16 cellular contexts compared by ENCODE assay signal in genomic region chr11:118485273-118485672, GRCh38. TPM values are rescaled to one million over a fixed set of nuclear protein-coding genes. Genes with fewer than 3 reads are reported as not detected.
DNase-seq lines count a peak whose midpoint lies in the region; ATAC-seq and TF ChIP-seq lines count a peak whose summit lies in the region.
"Had no signal": no experiment of that assay in that cellular context is flagged by ENCODE, and none has a peak within 500 bp of the region (broad histone marks: within the 10 kb centered on the region; RNA-seq: fewer than 3 reads in every experiment).

No MANE protein-coding gene starts in this region.

- no peak overlapping the region for H3K4me2 ChIP-seq in OCI-LY3 (ENCODE audit: low read length)

- DNase-seq in AG04450 (ENCODE audit: low read depth, low spot score) = no peak
- DNase-seq in CD8-positive, alpha-beta T cell = no peak
- DNase-seq in fibroblast of mammary gland (ENCODE audit: low read depth) = no peak
- DNase-seq in activated CD8-positive, alpha-beta memory T cell treated with anti-CD3 and anti-CD28 coated beads, Interleukin-2, amount 50 U/mL, for 48 hours = no peak
- no peak for DNase-seq in testis
- no peak for DNase-seq in T-helper 2 cell treated with Interferon-gamma antibody and Interleukin-4, amounts not matched to agents 5 μg/mL and 100 μg/mL, for 36 hours (ENCODE audit: low spot score)
- no peak for DNase-seq in KG1 (lab: John Stamatoyannopoulos, UW)
- DNase-seq: activated CD4-positive, CD25-positive, alpha-beta regulatory T cell; adrenal gland; MV-4-11; NK-92 treated with Interleukin-12 subunit alpha and Interleukin-12 subunit beta, amount 100 ng/mL, for 24 hours; right lobe of liver; stimulated activated CD8-positive, alpha-beta memory T cell treated with anti-CD3 and anti-CD28 coated beads, Interleukin-4, amount 100 ng/mL, for 48 hours had no signal

- POLR2A ChIA-PET in AG04450 (lab: Yijun Ruan, JAX) = no interaction called here
- POLR2A ChIA-PET in CD8-positive, alpha-beta T cell (lab: Charles Lee) = no interaction called here

- no peak overlapping the region for H2AFZ ChIP-seq in OCI-LY3 (ENCODE audit: low read depth, low read length)

- no peak overlapping the region for H3K9ac ChIP-seq in OCI-LY3 (ENCODE audit: low read length)

- no peaks in the 10 kb centered on the region for H4K20me1 ChIP-seq in OCI-LY3 (ENCODE audit: insufficient read depth, low read length)

- H3K27ac ChIP-seq in AG04450 (ENCODE audit: low read depth, low read length) (no peak overlapping the region), OCI-LY3 (ENCODE audit: low read length) (no peak overlapping the region), testis (no peak overlapping the region)
- no peak overlapping the region for H3K27ac ChIP-seq in CD8-positive, alpha-beta T cell (ENCODE audit: low read depth, low read length)
- H3K27ac ChIP-seq: adrenal gland, right lobe of liver, tibial nerve had no signal

- no peak overlapping the region for H3K4me3 ChIP-seq in AG04450 (ENCODE audit: low read depth, low read length)
- H3K4me3 ChIP-seq in CD8-positive, alpha-beta T cell (ENCODE audit: low read depth, low read length) = no peak overlapping the region
- H3K4me3 ChIP-seq in OCI-LY3 (ENCODE audit: low read length) = no peak overlapping the region
- H3K4me3 ChIP-seq in fibroblast of mammary gland (ENCODE audit: control insufficient read depth, low read depth, low read length) = no peak overlapping the region
- no peak overlapping the region for H3K4me3 ChIP-seq in testis
- H3K4me3 ChIP-seq: adrenal gland, lung, right lobe of liver, tibial nerve had no signal

- H3K4me3 Mint-ChIP-seq in CD8-positive, alpha-beta T cell = no peak overlapping the region
- H3K4me3 Mint-ChIP-seq in T-helper 2 cell treated with Interferon-gamma antibody and Interleukin-4, amounts not matched to agents 5 μg/mL and 100 μg/mL, for 36 hours = no peak overlapping the region

- H3K9me3 Mint-ChIP-seq in CD8-positive, alpha-beta T cell = no peaks in the 10 kb centered on the region
- H3K9me3 Mint-ChIP-seq in T-helper 2 cell treated with Interferon-gamma antibody and Interleukin-4, amounts not matched to agents 5 μg/mL and 100 μg/mL, for 36 hours = no peaks in the 10 kb centered on the region

- TF ChIP-seq CTCF in AG04450 (IDR thresholded peaks at IDR 0.05; ENCODE audit: low read depth, low read length) (peak; percentile 19), OCI-LY3 (IDR thresholded peaks at IDR 0.05; ENCODE audit: low read depth, low read length) (0 out of 2 replicates have a peak, but pooled peaks have one; percentile 10), fibroblast of mammary gland (conservative IDR thresholded peaks at IDR 0.05; ENCODE audit: control insufficient read depth, insufficient read depth, low read depth, low read length) (peak; percentile 25), testis (IDR thresholded peaks at IDR 0.05) (peak in 1 of 3 experiments; percentile 18)
- TF ChIP-seq CTCF in CD8-positive, alpha-beta T cell (IDR thresholded peaks at IDR 0.05) = no peak

- CTCF ChIA-PET in AG04450 (lab: Charles Lee) = no interaction called here
- CTCF ChIA-PET in CD8-positive, alpha-beta T cell (lab: Charles Lee) = interaction anchor here (0.6 to 0.8 kb wide), 3 partner anchors 11 to 791 kb away, joined by 3 to 4 read pairs (median 3); no protein-coding TSS in a partner anchor

- H3K27me3 ChIP-seq in AG04450 (ENCODE audit: control insufficient read depth, insufficient read depth, low read length) (no peaks in the 10 kb centered on the region), OCI-LY3 (ENCODE audit: low read depth, low read length) (no peaks in the 10 kb centered on the region), testis (no peaks in the 10 kb centered on the region)
- no peaks in the 10 kb centered on the region for H3K27me3 ChIP-seq in CD8-positive, alpha-beta T cell (ENCODE audit: insufficient read depth, low read length)
- H3K27me3 ChIP-seq: adrenal gland, right lobe of liver, tibial nerve had no signal

- H3K27me3 Mint-ChIP-seq in CD8-positive, alpha-beta T cell (ENCODE audit: low read depth) = no peaks in the 10 kb centered on the region
- H3K27me3 Mint-ChIP-seq in T-helper 2 cell treated with Interferon-gamma antibody and Interleukin-4, amounts not matched to agents 5 μg/mL and 100 μg/mL, for 36 hours (ENCODE audit: low read depth) = no peaks in the 10 kb centered on the region

- no peaks in the 10 kb centered on the region for H3K79me2 ChIP-seq in OCI-LY3 (ENCODE audit: low read length)

- peaks cover 69% of the 10 kb centered on the region for H3K36me3 Mint-ChIP-seq in CD8-positive, alpha-beta T cell
- H3K36me3 Mint-ChIP-seq in T-helper 2 cell treated with Interferon-gamma antibody and Interleukin-4, amounts not matched to agents 5 μg/mL and 100 μg/mL, for 36 hours (ENCODE audit: low read depth) = peaks cover 55% of the 10 kb centered on the region

- H3K4me1 ChIP-seq in CD8-positive, alpha-beta T cell (ENCODE audit: insufficient read depth, low read length) = no peaks in the 10 kb centered on the region
- H3K4me1 ChIP-seq in OCI-LY3 (ENCODE audit: low read length) = no peaks in the 10 kb centered on the region
- H3K4me1 ChIP-seq in testis = no peaks in the 10 kb centered on the region
- H3K4me1 ChIP-seq: adrenal gland, right lobe of liver, tibial nerve had no signal

- TF ChIP-seq POLR2A in testis (IDR thresholded peaks at IDR 0.05) = no peak

- H3K27ac Mint-ChIP-seq in CD8-positive, alpha-beta T cell = peak overlapping the region; percentile 49
- H3K27ac Mint-ChIP-seq in T-helper 2 cell treated with Interferon-gamma antibody and Interleukin-4, amounts not matched to agents 5 μg/mL and 100 μg/mL, for 36 hours = no peak overlapping the region

- H3K9me3 ChIP-seq in AG04450 (ENCODE audit: control insufficient read depth, insufficient read depth, low read length) (no peaks in the 10 kb centered on the region), OCI-LY3 (ENCODE audit: insufficient read depth, low read length) (no peaks in the 10 kb centered on the region), testis (no peaks in the 10 kb centered on the region)
- H3K9me3 ChIP-seq in CD8-positive, alpha-beta T cell (ENCODE audit: low read length) = no peaks in the 10 kb centered on the region
- H3K9me3 ChIP-seq: adrenal gland, right lobe of liver, tibial nerve had no signal

- peaks cover 45% of the 10 kb centered on the region for H3K36me3 ChIP-seq in CD8-positive, alpha-beta T cell (ENCODE audit: insufficient read depth, low read length)
- H3K36me3 ChIP-seq in OCI-LY3 (replicated peaks; ENCODE audit: low read depth, low read length) = peaks cover 49% of the 10 kb centered on the region
- H3K36me3 ChIP-seq in testis (ENCODE audit: low read depth, missing control alignments) = no peaks in the 10 kb centered on the region

- peaks cover 4% of the 10 kb centered on the region for H3K4me1 Mint-ChIP-seq in CD8-positive, alpha-beta T cell (ENCODE audit: low read depth)
- peaks cover 4% of the 10 kb centered on the region for H3K4me1 Mint-ChIP-seq in T-helper 2 cell treated with Interferon-gamma antibody and Interleukin-4, amounts not matched to agents 5 μg/mL and 100 μg/mL, for 36 hours (ENCODE audit: low read depth)

- intact Hi-C loops in CD8-positive, alpha-beta T cell (cut with DNase I, micrococcal nuclease) = loop anchor here in 1 of 2 experiments (5.0 kb wide), 1 partner anchor 188 kb away; no protein-coding TSS in a partner anchor
- intact Hi-C loops in testis (cut with DNase I; ENCODE audit: low total_unique reads) = no loop called here

- no peak for ATAC-seq in CD8-positive, alpha-beta T cell
- ATAC-seq: right lobe of liver had no signal

RNA-seq across cellular contexts. Expression of gene TTC36, which starts 42.0 kb away (rescaled TPM):
- polyA plus RNA-seq in AG04450 (2011; rRNA removed) (not detected in 2 replicates), testis (ENCODE audit: insufficient read depth, low read depth, low replicate concordance) (not detected)
- not detected in 2 replicates for polyA minus RNA-seq in AG04450 (2011; rRNA and poly(A)+ RNA removed)
- total RNA-seq in CD8-positive, alpha-beta T cell = under 1 TPM in 1 of 2 experiments, not detected in 1; 0.65 TPM
- total RNA-seq in testis = 1 to 10 TPM; 4.9 to 5.7 TPM

RNA-seq across cellular contexts. Expression of gene TMEM25, which starts 45.7 kb away (rescaled TPM):
- 22.5 and 26.1 TPM in 2 replicates for polyA plus RNA-seq in AG04450 (2011; rRNA removed)
- 20.0 and 28.8 TPM in 2 replicates for polyA minus RNA-seq in AG04450 (2011; rRNA and poly(A)+ RNA removed)
- 10 to 100 TPM; 11.3 to 14.0 TPM for total RNA-seq in CD8-positive, alpha-beta T cell
- total RNA-seq in testis = 10 to 100 TPM; 33.1 to 46.8 TPM
- 16.4 TPM for polyA plus RNA-seq in testis (ENCODE audit: insufficient read depth, low read depth, low replicate concordance)

RNA-seq across cellular contexts. Expression of gene KMT2A, which starts 49.0 kb away (rescaled TPM):
- polyA plus RNA-seq in AG04450 (2011; rRNA removed) (23.6 and 28.7 TPM in 2 replicates), testis (ENCODE audit: insufficient read depth, low read depth, low replicate concordance) (22.7 TPM)
- 90.0 and 104 TPM in 2 replicates for polyA minus RNA-seq in AG04450 (2011; rRNA and poly(A)+ RNA removed)
- 100 to 1,000 TPM; 127 to 136 TPM for total RNA-seq in CD8-positive, alpha-beta T cell
- 100 to 1,000 TPM; 106 to 107 TPM for total RNA-seq in testis
